19 cellular contexts compared by ENCODE assay signal in the genomic region with DNA sequence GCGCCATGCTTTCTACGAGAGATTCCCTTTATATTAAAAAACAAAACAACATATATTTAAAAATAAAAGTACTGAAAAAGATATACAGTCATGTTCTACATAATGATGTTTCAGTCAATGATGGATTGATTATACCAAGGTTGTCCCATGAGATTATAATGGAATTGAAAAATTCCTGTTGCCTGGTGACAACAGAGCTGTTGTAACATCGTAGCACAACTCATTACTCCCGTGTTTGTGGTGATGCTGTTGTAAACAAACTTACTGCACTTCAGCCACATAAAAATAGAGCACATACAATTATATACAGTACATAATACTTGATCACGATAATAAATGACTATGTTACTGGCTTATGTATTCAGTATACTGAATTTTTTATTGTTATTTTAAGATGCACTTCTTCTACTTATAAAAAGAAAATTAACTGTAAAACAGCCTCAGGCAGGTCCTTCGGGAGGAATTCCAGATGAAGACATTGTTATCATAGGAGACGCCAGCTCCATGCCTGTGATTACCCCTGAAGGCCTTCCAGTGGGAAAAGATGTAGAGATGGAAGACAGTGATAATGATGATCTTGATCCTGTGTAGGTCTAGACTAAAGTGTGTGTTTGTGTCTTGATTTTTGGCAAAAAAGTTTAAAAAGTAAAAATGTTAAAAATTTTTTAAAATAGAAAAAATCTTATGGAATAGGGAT. TPM values are rescaled to one million over a fixed set of nuclear protein-coding genes. Genes with fewer than 3 reads are reported as not detected.
DNase-seq lines count a peak whose midpoint lies in the region; ATAC-seq and TF ChIP-seq lines count a peak whose summit lies in the region.
"Had no signal": no experiment of that assay in that cellular context is flagged by ENCODE, and none has a peak within 500 bp of the region (broad histone marks: within the 10 kb centered on the region; RNA-seq: fewer than 3 reads in every experiment).

No MANE protein-coding gene starts in this region.

- H3F3A ChIP-seq in smooth muscle cell (ENCODE audit: low read depth): no peaks in the 10 kb centered on the region

- no peak overlapping the region for H2AFZ ChIP-seq in smooth muscle cell (ENCODE audit: low read depth)

- ATAC-seq in foreskin keratinocyte: no peak
- ATAC-seq in HG03460 (IDR thresholded peaks at IDR 0.05; ENCODE audit: unreplicated experiment): no peak
- ATAC-seq: CD8-positive, alpha-beta T cell; HCT116 had no signal

- no peak overlapping the region for H3K9ac ChIP-seq in smooth muscle cell (ENCODE audit: low read depth)
- H3K9ac ChIP-seq: BLaER1 treated with 17β-estradiol and CSF1 and Interleukin-3, amounts not matched to agents 10 nM and 100 nM had no signal

- no peaks in the 10 kb centered on the region for H3K79me2 ChIP-seq in smooth muscle cell (ENCODE audit: low read depth)

- H3K27me3 ChIP-seq in smooth muscle cell (ENCODE audit: low read depth): no peaks in the 10 kb centered on the region
- H3K27me3 ChIP-seq in dorsolateral prefrontal cortex: peaks cover 0 to 4% (median 0%) of the 10 kb centered on the region in 45 donors
- H3K27me3 ChIP-seq in foreskin keratinocyte: no peaks in the 10 kb centered on the region
- H3K27me3 ChIP-seq: BLaER1 treated with 17β-estradiol and CSF1 and Interleukin-3, amounts not matched to agents 10 nM and 100 nM had no signal

- H4K20me1 ChIP-seq in smooth muscle cell (ENCODE audit: low read depth): no peaks in the 10 kb centered on the region

- intact Hi-C loops in dorsolateral prefrontal cortex (cut with DNase I): no loop called here

- no peak overlapping the region for H3K4me2 ChIP-seq in smooth muscle cell
- H3K4me2 ChIP-seq: BLaER1 treated with 17β-estradiol and CSF1 and Interleukin-3, amounts not matched to agents 10 nM and 100 nM had no signal

- H3K4me1 ChIP-seq in smooth muscle cell (ENCODE audit: low read depth) (no peaks in the 10 kb centered on the region), foreskin keratinocyte (no peaks in the 10 kb centered on the region)

- H3K27ac ChIP-seq in smooth muscle cell (ENCODE audit: low read depth) (peak overlapping the region; percentile 6), dorsolateral prefrontal cortex (no peak overlapping the region), foreskin keratinocyte (no peak overlapping the region)

- no peak overlapping the region for H3K4me3 ChIP-seq in smooth muscle cell
- H3K4me3 ChIP-seq in dorsolateral prefrontal cortex: no peak overlapping the region
- H3K4me3 ChIP-seq: BLaER1 treated with 17β-estradiol and CSF1 and Interleukin-3, amounts not matched to agents 10 nM and 100 nM had no signal

- no peaks in the 10 kb centered on the region for H3K9me3 ChIP-seq in smooth muscle cell (replicated peaks; ENCODE audit: low read depth)

- H3K36me3 ChIP-seq in smooth muscle cell (ENCODE audit: low read depth): no peaks in the 10 kb centered on the region

- 77% methylated on average over 7 of the region's 7 CpGs for WGBS in smooth muscle cell (ENCODE audit: low lambda C conversion rate)

- DNase-seq in EL (peak; percentile 50), M059J (ENCODE audit: low read depth) (peak; percentile 63), islet precursor cell (peak; percentile 57), smooth muscle cell (lab: John Stamatoyannopoulos, UW; ENCODE audit: unreplicated experiment) (no peak), dorsolateral prefrontal cortex (no peak), foreskin keratinocyte (no peak)
- DNase-seq: Calu3; CD8-positive, alpha-beta T cell; DMS79 treated with DMSO at 0.1 percent for 48 hours; GDM1; GOT3; H7; HFFc6; IMR-90 had no signal

- TF ChIP-seq CTCF in smooth muscle cell (IDR thresholded peaks at IDR 0.05; ENCODE audit: borderline replicate concordance, insufficient read depth, poor library complexity, severe bottlenecking) (no peak), dorsolateral prefrontal cortex (IDR thresholded peaks at IDR 0.05 in 54 of 56, conservative IDR thresholded peaks at IDR 0.05 in 2 of 56; ENCODE audit: low read depth in 1 of 56, partially characterized antibody in 56 of 56) (no peak), foreskin keratinocyte (conservative IDR thresholded peaks at IDR 0.05) (no peak)

RNA-seq across cellular contexts. Expression of a gene that starts 11.7 kb away (rescaled TPM):
- 5.6 and 7.3 TPM in 2 replicates for total RNA-seq in M059J (2014; rRNA removed; shearing (Covaris generic))
- total RNA-seq in smooth muscle cell: 0.76 TPM in 1 of 2 replicates, not detected in the other
- polyA plus RNA-seq in smooth muscle cell: 0.19 TPM in 1 of 2 replicates, not detected in the other
- total RNA-seq in dorsolateral prefrontal cortex: 10 to 100 TPM in 4 of 120 experiments, 1 to 10 TPM in 112, under 1 TPM in 4; 0.56 to 17.4 (median 3.0) TPM
- total RNA-seq in foreskin keratinocyte: not detected in 2 replicates
- not detected in 2 replicates for polyA plus RNA-seq in foreskin keratinocyte
- total RNA-seq: A172, H7, HFFc6, IMR-90 had no signal
- polyA plus RNA-seq: IMR-90 had no signal

RNA-seq across cellular contexts. Expression of a gene that starts 45.9 kb away (rescaled TPM):
- 0.20 TPM in 1 of 2 replicates, not detected in the other for total RNA-seq in M059J (2014; rRNA removed; shearing (Covaris generic))
- not detected in 2 replicates for total RNA-seq in smooth muscle cell
- polyA plus RNA-seq in smooth muscle cell: not detected in 2 replicates
- under 1 TPM in 2 of 120 experiments, not detected in 118; 0.38 to 0.43 TPM for total RNA-seq in dorsolateral prefrontal cortex
- total RNA-seq in foreskin keratinocyte: not detected in 2 replicates
- not detected in 2 replicates for polyA plus RNA-seq in foreskin keratinocyte
- total RNA-seq: A172; B cell; CD8-positive, alpha-beta T cell; H7; HFFc6; IMR-90 had no signal
- polyA plus RNA-seq: IMR-90 had no signal

Comparison
In these comparisons a context has a peak if more than half of its experiments do, and no peak if none do; other contexts are left out.
1. DNase-seq: peak in EL (single experiment), M059J (single experiment) and islet precursor cell (single experiment); none in smooth muscle cell (single experiment), dorsolateral prefrontal cortex (0 of 10) and foreskin keratinocyte (0 of 2).